In the genomic region with DNA sequence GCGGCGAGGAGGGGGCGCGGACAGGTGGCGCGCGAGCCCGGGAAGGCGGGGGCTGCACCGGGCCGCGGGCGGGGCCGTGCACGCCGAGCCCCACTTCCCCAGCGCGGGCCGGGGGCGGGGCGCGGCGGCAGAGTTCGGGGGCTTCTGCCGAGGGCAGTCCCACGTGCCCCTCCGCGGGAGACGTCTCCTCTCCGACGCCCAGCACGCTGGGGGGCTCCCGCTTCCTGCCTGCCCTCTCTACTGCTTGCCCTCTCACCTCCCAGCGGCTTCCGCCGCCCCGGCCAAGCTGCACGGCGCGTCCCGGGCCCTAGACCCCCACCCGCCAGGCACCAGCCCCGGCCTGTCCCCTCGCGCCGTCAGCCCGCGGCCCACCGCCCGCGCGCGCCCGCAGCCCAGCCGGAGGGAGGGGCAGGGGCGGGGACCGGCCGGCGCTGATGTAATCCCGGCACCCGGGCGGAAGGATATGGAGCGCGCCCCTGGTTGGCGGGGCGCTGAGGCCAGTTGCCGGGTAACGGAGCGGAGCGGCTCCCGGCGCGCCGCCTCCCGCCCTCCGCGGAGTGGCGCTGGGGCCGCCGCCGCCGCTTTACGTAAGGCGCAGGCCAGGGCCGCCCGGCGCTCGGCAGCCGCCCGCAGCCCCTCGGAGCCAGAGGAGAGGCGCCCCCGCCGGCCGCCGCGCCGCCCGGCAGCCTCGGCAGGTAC, we compare ENCODE assay signal across 8 cellular contexts. TPM values are rescaled to one million over a fixed set of nuclear protein-coding genes. Genes with fewer than 3 reads are reported as not detected.
DNase-seq lines count a peak whose midpoint lies in the region; ATAC-seq, FAIRE-seq and TF ChIP-seq lines count a peak whose summit lies in the region.

Gene KIAA0232, plus strand, starts transcription at position 581 of the 699 bp plus-strand sequence. CDS start 41,727 bp downstream, outside the sequence.

- peak within 1 kb of the TSS; percentile 98 for H3K4me3 ChIP-seq in neural cell (ENCODE audit: low read length)

- H3K27ac Mint-ChIP-seq in stimulated activated naive CD8-positive, alpha-beta T cell treated with anti-CD3 and anti-CD28 coated beads, Interleukin-15, amount 100 ng/mL, for 72 hours = peak within 1 kb of the TSS; percentile 86 to 87

- H3K9me3 Mint-ChIP-seq in stimulated activated naive CD8-positive, alpha-beta T cell treated with anti-CD3 and anti-CD28 coated beads, Interleukin-15, amount 100 ng/mL, for 72 hours = no peaks in the 10 kb centered on the region

- H2AFZ ChIP-seq in neural cell (ENCODE audit: low read depth, low read length) = peak within 1 kb of the TSS; percentile 78

- H3K36me3 ChIP-seq in neural cell (ENCODE audit: insufficient read depth, low read length) = no peaks in the 10 kb centered on the region

- peak within 1 kb of the TSS; percentile 99 for H3K27ac ChIP-seq in neural cell (ENCODE audit: low read length)

- peak; percentile 82 for ATAC-seq in stimulated activated naive CD8-positive, alpha-beta T cell treated with anti-CD3 and anti-CD28 coated beads, Interleukin-15, amount 100 ng/mL, for 72 hours

- no peaks in the 10 kb centered on the region for H3K27me3 ChIP-seq in neural cell (ENCODE audit: insufficient read depth, low read depth, low read length)

- TF ChIP-seq CTCF in neural cell (IDR thresholded peaks at IDR 0.05; ENCODE audit: poor library complexity, severe bottlenecking) = no peak

- no peak for FAIRE-seq in H54 (lab: Jason Lieb, UNC)

- H3K4me2 ChIP-seq in neural cell (ENCODE audit: low read length) = peak within 1 kb of the TSS; percentile 5

- no peaks in the 10 kb centered on the region for H3K9me2 ChIP-seq in neural cell (ENCODE audit: insufficient read depth, low read length)

- no peaks in the 10 kb centered on the region for H3K27me3 Mint-ChIP-seq in stimulated activated naive CD8-positive, alpha-beta T cell treated with anti-CD3 and anti-CD28 coated beads, Interleukin-15, amount 100 ng/mL, for 72 hours

- TF ChIP-seq RAD21 in neural cell (conservative IDR thresholded peaks at IDR 0.05) = no peak

- no peaks in the 10 kb centered on the region for H3K9me3 ChIP-seq in neural cell (ENCODE audit: low read length)

- peaks cover 74% of the 10 kb centered on the region for H3K4me1 Mint-ChIP-seq in stimulated activated naive CD8-positive, alpha-beta T cell treated with anti-CD3 and anti-CD28 coated beads, Interleukin-15, amount 100 ng/mL, for 72 hours

- peaks cover 18% of the 10 kb centered on the region for H4K20me1 ChIP-seq in neural cell (ENCODE audit: insufficient read depth)

- TF ChIP-seq EP300 in neural cell (conservative IDR thresholded peaks at IDR 0.05; ENCODE audit: poor library complexity, severe bottlenecking) = peak; percentile 81

- H3F3A ChIP-seq in neural cell (ENCODE audit: insufficient read depth, low read length, poor library complexity, severe bottlenecking) = peaks cover 7% of the 10 kb centered on the region

- DNase-seq in ELF-1 (ENCODE audit: low read depth, low spot score) (peak; percentile 89), H54 (ENCODE audit: insufficient read length, low spot score) (peak; percentile 67), M059J (ENCODE audit: low read depth) (peak; percentile 81), SHP77 (lab: John Stamatoyannopoulos, UW) (peak; percentile 64 to 67), fibroblast of the conjunctiva (ENCODE audit: low read depth) (peak; percentile 73)
- DNase-seq in activated effector memory CD4-positive, alpha-beta T cell treated with Interleukin-2 at 50 U/mL for 16 hours = peak; percentile 85
- DNase-seq in stimulated activated naive CD8-positive, alpha-beta T cell treated with anti-CD3 and anti-CD28 coated beads, Interleukin-15, amount 100 ng/mL, for 72 hours = peak; percentile 91 to 94

- TF ChIP-seq POLR2A in H54 (IDR thresholded peaks at IDR 0.05; ENCODE audit: low read depth, low read length) = peak; percentile 57

- peak within 1 kb of the TSS; percentile 100 for H3K9ac ChIP-seq in neural cell (ENCODE audit: low read length)

- peaks cover 36% of the 10 kb centered on the region for H3K79me2 ChIP-seq in neural cell (replicated peaks; ENCODE audit: insufficient read depth, low read length)

- peak within 1 kb of the TSS; percentile 90 to 92 for H3K4me3 Mint-ChIP-seq in stimulated activated naive CD8-positive, alpha-beta T cell treated with anti-CD3 and anti-CD28 coated beads, Interleukin-15, amount 100 ng/mL, for 72 hours

TF ChIP-seq in neural cell, 6 proteins besides CTCF, POLR2A, EP300 and RAD21:
- TF ChIP-seq EZH2 (IDR thresholded peaks at IDR 0.05; ENCODE audit: borderline replicate concordance, insufficient read depth, low read length, poor library complexity, severe bottlenecking) (no peak), TAF1 (IDR thresholded peaks at IDR 0.05; ENCODE audit: low read depth) (no peak), POLR2AphosphoS5 (IDR thresholded peaks at IDR 0.05) (peak; percentile 57), MXI1 (conservative IDR thresholded peaks at IDR 0.05; ENCODE audit: poor library complexity, severe bottlenecking) (peak; percentile 71), SMC3 (conservative IDR thresholded peaks at IDR 0.05; ENCODE audit: poor library complexity) (peak; percentile 44), REST (IDR thresholded peaks at IDR 0.05; ENCODE audit: borderline replicate concordance) (no peak)

RNA-seq across cellular contexts. Expression of gene KIAA0232, which starts in this region (rescaled TPM):
- total RNA-seq in M059J (2014; rRNA removed; shearing (Covaris generic)) = 14.3 and 18.5 TPM in 2 replicates
- polyA plus RNA-seq in neural cell = 55.9 and 57.6 TPM in 2 replicates
- polyA minus RNA-seq in neural cell = 148 and 172 TPM in 2 replicates

Comparison
In these comparisons a context has a peak if more than half of its experiments do, and no peak if none do; other contexts are left out.
1. Peak in every context shown above with its lines: DNase-seq, ATAC-seq, H3K4me3 ChIP-seq and H3K27ac ChIP-seq.